Comparison of ENCODE assay signal across 8 cellular contexts in the genomic region with DNA sequence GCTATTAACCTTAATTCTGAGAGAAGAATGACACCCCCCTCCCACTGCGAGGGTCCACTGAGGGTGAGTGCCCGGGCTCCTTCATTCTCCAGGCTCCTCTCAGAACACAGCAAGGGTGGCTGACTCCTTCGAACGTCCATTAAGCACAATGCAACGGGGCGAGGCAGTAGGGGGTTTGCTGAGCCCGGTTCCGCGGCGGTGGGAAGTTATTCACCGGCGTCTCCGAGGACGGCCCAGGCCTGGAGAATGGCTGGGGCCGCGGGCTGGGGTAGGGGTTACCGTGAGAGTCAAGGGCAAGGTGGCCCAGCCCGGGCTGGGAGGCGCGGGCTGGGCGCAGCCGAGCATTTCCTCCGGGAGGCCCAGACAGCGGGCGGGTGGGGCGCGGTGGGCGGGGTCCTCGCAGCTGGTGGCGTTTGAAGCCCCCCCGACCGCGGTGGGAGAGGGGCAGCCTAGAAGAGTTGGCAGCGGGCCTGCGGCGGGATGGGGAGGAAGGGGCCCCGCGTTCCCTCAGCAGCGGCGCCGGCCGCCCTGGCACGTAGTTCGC. TPM values are rescaled to one million over a fixed set of nuclear protein-coding genes. Genes with fewer than 3 reads are reported as not detected.
A peak's percentile ranks its signal among the peaks of the same experiment; 100 is the strongest.
DNase-seq lines count a peak whose midpoint lies in the region; ATAC-seq, FAIRE-seq and TF ChIP-seq lines count a peak whose summit lies in the region.
"Had no signal": no experiment of that assay in that cellular context is flagged by ENCODE, and none has a peak within 500 bp of the region (broad histone marks: within the 10 kb centered on the region; RNA-seq: fewer than 3 reads in every experiment).

No MANE protein-coding gene starts in this region.

- H3K4me2 ChIP-seq in SU-DHL-6 (ENCODE audit: low read depth, low read length, poor library complexity, severe bottlenecking) (peak overlapping the region; percentile 83), K562 (ENCODE audit: insufficient read depth, low read length) (peak overlapping the region; percentile 76)

- H3K4me3 ChIP-seq in SU-DHL-6 (ENCODE audit: insufficient read depth, low read length, poor library complexity, severe bottlenecking), result peak overlapping the region; percentile 74
- H3K4me3 ChIP-seq in K562, result peak overlapping the region; percentile 69
- H3K4me3 ChIP-seq in spleen, result peak overlapping the region; percentile 43 to 88 (median 78)

- H3K4me1 ChIP-seq in K562 (replicated peaks in 1 of 2; ENCODE audit: control insufficient read depth in 2 of 2, insufficient read depth in 2 of 2, low read length in 2 of 2), result peaks cover 3 to 39% of the 10 kb centered on the region in 2 experiments; a peak in 3 of 5 replicates
- H3K4me1 ChIP-seq in spleen, result peaks cover 5 to 49% (median 41%) of the 10 kb centered on the region in 6 donors

- WGBS in K562 (ENCODE audit: insufficient coverage, low coverage, missing lambda C conversion rate), result 6% methylated on average over 15 of the region's 44 CpGs
- WGBS in spleen, 5 donors, result 0 to 2% (median 0%) methylated on average over 11 to 44 of the region's 44 CpGs

- TF ChIP-seq EP300 in K562 (IDR thresholded peaks at IDR 0.05; ENCODE audit: low read length), result no peak

- H3K79me2 ChIP-seq in SU-DHL-6 (ENCODE audit: insufficient read depth, low read length) (peaks cover 14% of the 10 kb centered on the region; the same call in 1 of the 2 replicates), K562 (ENCODE audit: control insufficient read depth, insufficient read depth, low read length) (peaks cover 7% of the 10 kb centered on the region; the same call in 2 of the 3 replicates)

- H3K9me1 ChIP-seq in K562 (ENCODE audit: control insufficient read depth, insufficient read depth, low read length), result no peaks in the 10 kb centered on the region

- TF ChIP-seq POLR2A in K562 (conservative IDR thresholded peaks at IDR 0.05) (no peak), spleen (IDR thresholded peaks at IDR 0.05) (no peak)

- DNase-seq in K562 (ENCODE audit: extremely low read depth in 1 of 4, low spot score in 3 of 4), result peak; percentile 13 to 52 (median 40)
- peak; percentile 47 for DNase-seq in iPS-NIHi7 (ENCODE audit: extremely low spot score)
- DNase-seq in spleen, result peak; percentile 96
- no peak for DNase-seq in GM13977 (ENCODE audit: low spot score)

- no peak for FAIRE-seq in K562 (lab: Jason Lieb, UNC)
- FAIRE-seq: islet of Langerhans had no signal

- in situ Hi-C loops in K562 (cut with MboI) (no loop called here), GM13977 (cut with MboI; ENCODE audit: low pct_unique_long_range_greater_than_20kb, low sequenced_read_pairs, unreplicated experiment) (loop anchor here (10.0 kb wide), 1 partner anchor 101 kb away; no protein-coding TSS in a partner anchor)

- H3K9me2 ChIP-seq in SU-DHL-6 (replicated peaks; ENCODE audit: insufficient read depth, low read length), result no peaks in the 10 kb centered on the region

- no peaks in the 10 kb centered on the region; the same call in 1 of the 2 replicates for H4K20me1 ChIP-seq in SU-DHL-6 (ENCODE audit: low read depth, low read length)
- H4K20me1 ChIP-seq in K562 (replicated peaks; ENCODE audit: control insufficient read depth, insufficient read depth, low read length), result peaks cover 14% of the 10 kb centered on the region

- H3K9ac ChIP-seq in SU-DHL-6 (ENCODE audit: low read length), result peak overlapping the region; percentile 86
- peak overlapping the region; percentile 63 to 92; a peak in 3 of 4 replicates for H3K9ac ChIP-seq in K562 (ENCODE audit: insufficient read depth in 1 of 2, low read depth in 2 of 2, low read length in 2 of 2)

- peaks cover 20% of the 10 kb centered on the region for H3F3A ChIP-seq in SU-DHL-6 (ENCODE audit: insufficient read depth)

- no peak for TF ChIP-seq RAD21 in K562 (CRISPR knock-in tag; conservative IDR thresholded peaks at IDR 0.05 in 1 of 2, IDR thresholded peaks at IDR 0.05 in 1 of 2)

- H3K36me3 ChIP-seq in SU-DHL-6 (ENCODE audit: low read length), result no peaks in the 10 kb centered on the region
- no peaks in the 10 kb centered on the region for H3K36me3 ChIP-seq in K562 (ENCODE audit: control insufficient read depth, insufficient read depth, low read length)
- peaks cover 0 to 6% (median 0%) of the 10 kb centered on the region in 6 donors for H3K36me3 ChIP-seq in spleen

- intact Hi-C loops in K562 (cut with micrococcal nuclease) (loop anchor here (5.0 kb wide), 1 partner anchor 42 kb away; no protein-coding TSS in a partner anchor), spleen (cut with DNase I; ENCODE audit: low total_unique reads) (loop anchor here (10.0 kb wide), 2 partner anchors 111 to 169 kb away; no protein-coding TSS in a partner anchor)

- peak overlapping the region; percentile 92 for H3K27ac ChIP-seq in SU-DHL-6 (ENCODE audit: low read depth, low read length)
- H3K27ac ChIP-seq in K562 (ENCODE audit: extremely low read depth, low read depth, low read length), result peak overlapping the region; percentile 77
- H3K27ac ChIP-seq in spleen, result peak overlapping the region; percentile 86 to 100 (median 99)

- no peaks in the 10 kb centered on the region for H3K27me3 ChIP-seq in SU-DHL-6 (ENCODE audit: low read length)
- H3K27me3 ChIP-seq in K562 (ENCODE audit: control insufficient read depth in 2 of 2, insufficient read depth in 2 of 2, low read length in 2 of 2), result peaks cover 14 to 15% of the 10 kb centered on the region in 2 experiments; a peak in 4 of 5 replicates
- no peaks in the 10 kb centered on the region for H3K27me3 ChIP-seq in spleen (replicated peaks in 1 of 7)

- no peak for TF ChIP-seq CTCF in SU-DHL-6 (IDR thresholded peaks at IDR 0.05; ENCODE audit: insufficient read depth, low read length, poor library complexity, severe bottlenecking)
- TF ChIP-seq CTCF in K562 (IDR thresholded peaks at IDR 0.05 in 2 of 3, conservative IDR thresholded peaks at IDR 0.05 in 1 of 3; ENCODE audit: insufficient read depth in 2 of 3, low read depth in 1 of 3, low read length in 3 of 3), result no peak
- no peak for TF ChIP-seq CTCF in spleen (IDR thresholded peaks at IDR 0.05 in 8 of 11, conservative IDR thresholded peaks at IDR 0.05 in 3 of 11)
- no peak for TF ChIP-seq CTCF in GM13977 (IDR thresholded peaks at IDR 0.05; ENCODE audit: extremely low read depth, insufficient read depth, missing control alignments)

- ATAC-seq in GM18520 (IDR thresholded peaks at IDR 0.05; ENCODE audit: unreplicated experiment) (peak; percentile 0), HG03039 (IDR thresholded peaks at IDR 0.05; ENCODE audit: unreplicated experiment) (peak; percentile 1), K562 (peak; percentile 6; the same call in 2 of the 3 replicates)

- BruUV-seq in K562 (replicated peaks; lab: Mats Ljungman, UMichigan), result no TSS peak

- POLR2A ChIA-PET in K562 (lab: Yijun Ruan, JAX), result interaction anchor here (0.6 to 1.1 kb wide), 3 partner anchors 9 to 55 kb away, joined by 3 to 4 read pairs (median 4); no protein-coding TSS in a partner anchor

- CTCF ChIA-PET in K562 (lab: Yijun Ruan, JAX; ENCODE audit: low intra/inter-chr PET ratio), result no interaction called here

- peak overlapping the region; percentile 65 for H2AFZ ChIP-seq in SU-DHL-6 (ENCODE audit: low read depth, low read length, severe bottlenecking)
- peak overlapping the region; percentile 92 for H2AFZ ChIP-seq in K562 (ENCODE audit: low read depth, low read length)

- H3K9me3 ChIP-seq in SU-DHL-6 (ENCODE audit: insufficient read depth, low read length) (no peaks in the 10 kb centered on the region), K562 (replicated peaks; ENCODE audit: control insufficient read depth, insufficient read depth, low read depth, low read length) (no peaks in the 10 kb centered on the region), spleen (peaks cover 0 to 3% (median 0%) of the 10 kb centered on the region in 8 donors)

RNA-seq across cellular contexts. Expression of a gene that starts 1.1 kb away (rescaled TPM):
- total RNA-seq in K562 (2011; cell fraction: chromatin; rRNA removed; ENCODE audit: low replicate concordance), result 3.0 and 4.1 TPM in 2 replicates
- total RNA-seq in K562 (2011; cell fraction: nucleolus; rRNA removed), result 3.0 and 4.2 TPM in 2 replicates
- 6.4 and 7.3 TPM in 2 replicates for total RNA-seq in K562 (2011; cell fraction: nucleoplasm; rRNA removed)
- total RNA-seq in K562 (2014; rRNA removed) (6.4 and 6.5 TPM in 2 replicates), K562 (2014; rRNA removed; fragmentation: Illumina TruSeq; extraction: Trizol) (8.1 and 9.6 TPM in 2 replicates), K562 (2015; rRNA removed; fragmentation: Illumina TruSeq; extraction: Trizol) (4.5 and 6.1 TPM in 2 replicates), K562 (2021) (10.5 and 13.6 TPM in 2 replicates), spleen (100 to 1,000 TPM in 1 of 7 donors, 10 to 100 TPM in 6; 71.6 to 111 (median 85.8) TPM)
- polyA plus RNA-seq in K562 (2011; rRNA removed) (4.1 and 4.8 TPM in 2 replicates), K562 (2014; fragmentation: Illumina TruSeq; extraction: Trizol) (5.9 TPM in 2 replicates), K562 (2014; fragmentation: Nextera tagmentation; extraction: Ambion mirVana) (1 to 10 TPM; 1.8 to 2.2 TPM), K562 (2014; rRNA removed) (3.0 and 3.3 TPM in 2 replicates), spleen (10 to 100 TPM; 21.8 to 43.3 (median 43.1) TPM)
- polyA plus RNA-seq in K562 (2011; cell fraction: cytosol; rRNA removed), result 2.1 and 2.7 TPM in 2 replicates
- 1.3 and 2.2 TPM in 2 replicates for polyA plus RNA-seq in K562 (2011; cell fraction: nucleus; rRNA removed)
- polyA plus RNA-seq in K562 (2012), result 6.4 and 7.3 TPM in 2 replicates
- 4.6 and 5.4 TPM in 2 replicates for polyA minus RNA-seq in K562 (2011; rRNA and poly(A)+ RNA removed)
- 3.5 and 4.4 TPM in 2 replicates for polyA minus RNA-seq in K562 (2011; cell fraction: cytosol; rRNA and poly(A)+ RNA removed)
- polyA minus RNA-seq in K562 (2011; cell fraction: nucleus; rRNA and poly(A)+ RNA removed), result 1.00 and 1.3 TPM in 2 replicates

Comparison
In these comparisons a context has a peak if more than half of its experiments do, and no peak if none do; other contexts are left out.
1. RNA of a gene that starts 1.1 kb away (total RNA-seq): 71.6 to 111 TPM in spleen; 3.0 to 13.6 TPM in K562; every median in the first group is over 4 times any median in the second.
2. Peak in every context shown above with its lines, with median percentiles within 50 percentile points of each other: ATAC-seq, H3K27ac ChIP-seq and H3K4me3 ChIP-seq.